Comparison of ENCODE assay signal across 13 cellular contexts in the genomic region with DNA sequence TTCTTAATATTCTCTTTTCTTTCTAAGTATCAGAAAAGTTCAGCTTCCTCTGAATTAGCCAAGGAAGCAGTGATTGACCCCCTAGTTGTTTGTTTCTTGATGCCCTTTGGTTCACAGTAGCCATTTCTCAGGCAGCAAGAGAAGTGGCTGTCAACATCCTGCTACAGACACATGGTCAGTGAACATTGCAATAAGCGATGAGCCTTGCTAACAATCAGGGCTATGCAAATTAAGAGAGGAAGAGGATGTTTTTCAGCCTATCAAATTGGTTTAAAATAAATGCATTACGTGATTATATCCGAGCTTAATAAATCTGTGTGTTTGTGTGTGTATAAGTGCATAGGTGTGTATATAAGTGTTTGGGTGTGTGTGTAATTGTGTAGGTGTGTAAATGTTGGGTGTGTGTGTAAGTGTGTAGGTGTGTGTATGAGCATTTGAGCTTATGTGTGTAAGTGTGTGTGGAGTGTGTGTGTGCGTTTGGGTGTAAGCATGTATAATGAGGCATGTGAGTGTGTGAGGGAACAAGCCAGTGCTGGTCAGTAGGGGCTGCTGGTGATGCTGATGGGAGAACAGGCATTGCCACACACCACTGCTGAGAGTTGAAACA.
DNase-seq lines count a peak whose midpoint lies in the region; ATAC-seq and TF ChIP-seq lines count a peak whose summit lies in the region.
"Had no signal": no experiment of that assay in that cellular context is flagged by ENCODE, and none has a peak within 500 bp of the region (broad histone marks: within the 10 kb centered on the region; RNA-seq: fewer than 3 reads in every experiment).

No MANE protein-coding gene starts in this region.

- H3K27me3 Mint-ChIP-seq in activated CD8-positive, alpha-beta memory T cell treated with anti-CD3 and anti-CD28 coated beads, Interleukin-2, amount 10 ng/mL, durations not matched to agents 7 days and 5 days = no peaks in the 10 kb centered on the region
- no peaks in the 10 kb centered on the region for H3K27me3 Mint-ChIP-seq in effector memory CD8-positive, alpha-beta T cell
- no peaks in the 10 kb centered on the region for H3K27me3 Mint-ChIP-seq in stimulated activated memory B cell treated with anti-CD40 and anti-IgM and Interleukin-4, amounts not matched to agents 10 μg/mL and 1 μg/mL and 100 μg/mL, for 72 hours
- no peaks in the 10 kb centered on the region for H3K27me3 Mint-ChIP-seq in MCF 10A (ENCODE audit: insufficient read depth, unreplicated experiment)

- H3K36me3 Mint-ChIP-seq in activated CD8-positive, alpha-beta memory T cell treated with anti-CD3 and anti-CD28 coated beads, Interleukin-2, amount 10 ng/mL, durations not matched to agents 7 days and 5 days = peaks cover 25% of the 10 kb centered on the region
- peaks cover 3% of the 10 kb centered on the region for H3K36me3 Mint-ChIP-seq in effector memory CD8-positive, alpha-beta T cell (ENCODE audit: insufficient read depth)
- H3K36me3 Mint-ChIP-seq in stimulated activated memory B cell treated with anti-CD40 and anti-IgM and Interleukin-4, amounts not matched to agents 10 μg/mL and 1 μg/mL and 100 μg/mL, for 72 hours = no peaks in the 10 kb centered on the region
- peaks cover 6% of the 10 kb centered on the region for H3K36me3 Mint-ChIP-seq in MCF 10A (ENCODE audit: insufficient read depth, unreplicated experiment)

- H3K27me3 ChIP-seq in Karpas-422 (ENCODE audit: low read length) = no peaks in the 10 kb centered on the region

- intact Hi-C loops in MCF 10A (cut with micrococcal nuclease) = no loop called here

- no peak for DNase-seq in activated CD8-positive, alpha-beta memory T cell treated with anti-CD3 and anti-CD28 coated beads, Interleukin-2, amount 10 ng/mL, durations not matched to agents 7 days and 5 days
- DNase-seq in activated CD8-positive, alpha-beta memory T cell treated with anti-CD3 and anti-CD28 coated beads, Interleukin-2, amount 50 U/mL, for 48 hours = no peak
- peak; percentile 72 for DNase-seq in Karpas-422
- DNase-seq in effector memory CD8-positive, alpha-beta T cell = no peak
- DNase-seq in GM13976 (ENCODE audit: low spot score) = no peak
- DNase-seq in MCF 10A (ENCODE audit: unreplicated experiment) = no peak
- DNase-seq in Ammon's horn (ENCODE audit: low spot score) = no peak
- DNase-seq: NCI-H1436 treated with DMSO at 0.1 percent for 48 hours; NCI-H2081 treated with DMSO at 0.1 percent for 48 hours; NCI-H524 treated with DMSO at 0.1 percent for 48 hours; NK-92 treated with Interleukin-12 subunit alpha and Interleukin-12 subunit beta, amount 100 ng/mL, for 24 hours; PC-3 had no signal

- H3K9me3 ChIP-seq in Karpas-422 (ENCODE audit: low read length) = peaks cover 8% of the 10 kb centered on the region; the same call in 1 of the 2 replicates

- CTCF ChIA-PET in activated CD8-positive, alpha-beta memory T cell treated with anti-CD3 and anti-CD28 coated beads, Interleukin-2, amount 10 ng/mL, durations not matched to agents 7 days and 5 days (lab: Charles Lee) = interaction anchor here (1.0 to 3.0 kb wide), 4 partner anchors 9 to 103 kb away, joined by 3 to 18 read pairs (median 5); partner anchors contain the start of gene CCR1
- CTCF ChIA-PET in MCF 10A (lab: Yijun Ruan, JAX) = interaction anchor here (0.5 to 1.1 kb wide), 3 partner anchors 27 to 265 kb away, joined by 3 to 5 read pairs (median 3); no protein-coding TSS in a partner anchor

- peak overlapping the region; percentile 37 for H3K4me2 ChIP-seq in Karpas-422 (ENCODE audit: low read depth, low read length, poor library complexity, severe bottlenecking)

- no peaks in the 10 kb centered on the region for H3K9me2 ChIP-seq in Karpas-422 (replicated peaks; ENCODE audit: insufficient read depth, low read length)

- H2AFZ ChIP-seq in Karpas-422 (ENCODE audit: low read length) = peak overlapping the region; percentile 38; the same call in 1 of the 2 replicates

- no peak overlapping the region for H3K27ac ChIP-seq in Karpas-422 (ENCODE audit: low read length)

- peaks cover 11% of the 10 kb centered on the region for H3K9me3 Mint-ChIP-seq in activated CD8-positive, alpha-beta memory T cell treated with anti-CD3 and anti-CD28 coated beads, Interleukin-2, amount 10 ng/mL, durations not matched to agents 7 days and 5 days (ENCODE audit: low read depth)
- peaks cover 2 to 6% of the 10 kb centered on the region in 2 donors for H3K9me3 Mint-ChIP-seq in effector memory CD8-positive, alpha-beta T cell
- H3K9me3 Mint-ChIP-seq in stimulated activated memory B cell treated with anti-CD40 and anti-IgM and Interleukin-4, amounts not matched to agents 10 μg/mL and 1 μg/mL and 100 μg/mL, for 72 hours = no peaks in the 10 kb centered on the region
- no peaks in the 10 kb centered on the region for H3K9me3 Mint-ChIP-seq in MCF 10A (ENCODE audit: unreplicated experiment)

- H3K4me3 Mint-ChIP-seq in activated CD8-positive, alpha-beta memory T cell treated with anti-CD3 and anti-CD28 coated beads, Interleukin-2, amount 10 ng/mL, durations not matched to agents 7 days and 5 days = no peak overlapping the region
- H3K4me3 Mint-ChIP-seq in effector memory CD8-positive, alpha-beta T cell = peak overlapping the region; percentile 0 to 23
- no peak overlapping the region for H3K4me3 Mint-ChIP-seq in stimulated activated memory B cell treated with anti-CD40 and anti-IgM and Interleukin-4, amounts not matched to agents 10 μg/mL and 1 μg/mL and 100 μg/mL, for 72 hours
- no peak overlapping the region for H3K4me3 Mint-ChIP-seq in MCF 10A (ENCODE audit: unreplicated experiment)

- no peaks in the 10 kb centered on the region for H4K20me1 ChIP-seq in Karpas-422 (ENCODE audit: insufficient read depth, low read depth, low read length)

- in situ Hi-C loops in GM13976 (cut with MboI; ENCODE audit: low sequenced_read_pairs, unreplicated experiment) = no loop called here

- ATAC-seq in activated CD8-positive, alpha-beta memory T cell treated with anti-CD3 and anti-CD28 coated beads, Interleukin-2, amount 10 ng/mL, durations not matched to agents 7 days and 5 days = no peak
- ATAC-seq in effector memory CD8-positive, alpha-beta T cell (replicated peaks) = no peak
- ATAC-seq in stimulated activated memory B cell treated with anti-CD40 and anti-IgM and Interleukin-4, amounts not matched to agents 10 μg/mL and 1 μg/mL and 100 μg/mL, for 72 hours = no peak
- ATAC-seq: PC-3 had no signal

- no peaks in the 10 kb centered on the region for H3K36me3 ChIP-seq in Karpas-422 (ENCODE audit: insufficient read depth, low read length)

- peak overlapping the region; percentile 55 for H3K27ac Mint-ChIP-seq in activated CD8-positive, alpha-beta memory T cell treated with anti-CD3 and anti-CD28 coated beads, Interleukin-2, amount 10 ng/mL, durations not matched to agents 7 days and 5 days
- peak overlapping the region; percentile 29 to 77 for H3K27ac Mint-ChIP-seq in effector memory CD8-positive, alpha-beta T cell
- peak overlapping the region; percentile 3 for H3K27ac Mint-ChIP-seq in stimulated activated memory B cell treated with anti-CD40 and anti-IgM and Interleukin-4, amounts not matched to agents 10 μg/mL and 1 μg/mL and 100 μg/mL, for 72 hours
- no peak overlapping the region for H3K27ac Mint-ChIP-seq in MCF 10A (ENCODE audit: low read depth, unreplicated experiment)

- H3K4me3 ChIP-seq in Karpas-422 (ENCODE audit: low read length) = no peak overlapping the region

- peaks cover 37% of the 10 kb centered on the region for H3K4me1 ChIP-seq in Karpas-422 (ENCODE audit: low read length)

- TF ChIP-seq CTCF in GM13976 (IDR thresholded peaks at IDR 0.05; ENCODE audit: borderline replicate concordance, control extremely low read depth, extremely low read depth, insufficient read depth, missing control alignments) (no peak), MCF 10A (IDR thresholded peaks at IDR 0.05; ENCODE audit: unreplicated experiment) (no peak)

- no peaks in the 10 kb centered on the region for H3K79me2 ChIP-seq in Karpas-422 (ENCODE audit: low read length)

- no TSS peak for BruUV-seq in MCF 10A (replicated peaks; lab: Mats Ljungman, UMichigan)

- peaks cover 88% of the 10 kb centered on the region for H3K4me1 Mint-ChIP-seq in activated CD8-positive, alpha-beta memory T cell treated with anti-CD3 and anti-CD28 coated beads, Interleukin-2, amount 10 ng/mL, durations not matched to agents 7 days and 5 days
- peaks cover 60 to 68% of the 10 kb centered on the region in 2 donors for H3K4me1 Mint-ChIP-seq in effector memory CD8-positive, alpha-beta T cell (ENCODE audit: low read depth in 2 of 2)
- H3K4me1 Mint-ChIP-seq in stimulated activated memory B cell treated with anti-CD40 and anti-IgM and Interleukin-4, amounts not matched to agents 10 μg/mL and 1 μg/mL and 100 μg/mL, for 72 hours = peaks cover 46% of the 10 kb centered on the region
- H3K4me1 Mint-ChIP-seq in MCF 10A (ENCODE audit: insufficient read depth, unreplicated experiment) = peaks cover 17% of the 10 kb centered on the region

- peak overlapping the region; percentile 14; the same call in 1 of the 2 replicates for H3K9ac ChIP-seq in Karpas-422 (ENCODE audit: low read length)

- POLR2A ChIA-PET in MCF 10A (lab: Yijun Ruan, JAX) = interaction anchor here (0.7 to 1.6 kb wide), 3 partner anchors 115 to 264 kb away, joined by 3 to 4 read pairs (median 4); partner anchors contain the start of gene LZTFL1

Comparison
In these comparisons a context has a peak if more than half of its experiments do, and no peak if none do; other contexts are left out.
1. H3K4me3 Mint-ChIP-seq: peak in effector memory CD8-positive, alpha-beta T cell (2 of 2); none in activated CD8-positive, alpha-beta memory T cell treated with anti-CD3 and anti-CD28 coated beads, Interleukin-2, amount 10 ng/mL, durations not matched to agents 7 days and 5 days (single experiment), stimulated activated memory B cell treated with anti-CD40 and anti-IgM and Interleukin-4, amounts not matched to agents 10 μg/mL and 1 μg/mL and 100 μg/mL, for 72 hours (single experiment) and MCF 10A (single experiment).